ENCODE assay signal across 16 cellular contexts in the genomic region with DNA sequence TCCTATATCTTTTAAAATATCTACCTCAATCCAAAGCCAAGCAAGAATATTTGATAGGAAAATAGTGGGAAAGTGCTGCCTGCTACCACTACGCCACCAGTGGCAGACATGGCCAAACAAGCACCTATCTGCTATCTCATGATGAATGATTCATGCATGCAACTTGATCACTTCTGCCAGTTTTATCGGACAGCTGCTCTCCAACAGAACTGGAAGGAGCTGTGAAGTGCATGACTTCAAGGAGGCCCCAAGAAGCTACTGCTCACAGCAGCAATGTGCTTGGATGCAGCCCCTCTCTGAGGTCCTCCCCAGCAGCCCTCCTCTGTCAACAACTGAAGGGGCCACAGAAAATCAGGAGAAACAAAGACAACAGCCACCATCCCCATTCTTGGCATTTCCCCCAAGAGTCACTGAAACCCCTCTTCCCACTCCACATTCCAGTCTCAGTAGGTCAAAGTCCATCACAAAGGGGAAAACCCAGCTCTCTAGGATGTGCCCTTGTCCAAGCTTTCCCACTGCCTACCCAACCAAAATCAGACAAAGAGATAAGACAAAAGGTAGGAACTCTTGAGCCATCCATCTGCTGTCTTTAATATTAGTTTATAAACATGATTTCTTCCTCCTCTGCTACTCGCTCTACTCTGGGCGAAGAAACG.
DNase-seq lines count a peak whose midpoint lies in the region; ATAC-seq and TF ChIP-seq lines count a peak whose summit lies in the region.
"Had no signal": no experiment of that assay in that cellular context is flagged by ENCODE, and none has a peak within 500 bp of the region (broad histone marks: within the 10 kb centered on the region; RNA-seq: fewer than 3 reads in every experiment).

No MANE protein-coding gene starts in this region.

- H3K27me3 ChIP-seq in iPS-18a (ENCODE audit: control insufficient read depth, insufficient read depth, low read length), result no peaks in the 10 kb centered on the region
- H3K27me3 ChIP-seq in psoas muscle (ENCODE audit: insufficient read depth in 3 of 3, low read length in 2 of 3), result no peaks in the 10 kb centered on the region

- 65 to 86% (median 67%) methylated on average over 5 of the region's 5 CpGs for WGBS in psoas muscle, 3 donors

- in situ Hi-C loops in SK-MEL-5 (cut with HindIII; ENCODE audit: low pct_unique_long_range_greater_than_20kb, low sequenced_read_pairs), result no loop called here

- TF ChIP-seq POLR2A in GM18505 (IDR thresholded peaks at IDR 0.05; ENCODE audit: borderline replicate concordance, extremely low read depth, insufficient read depth, insufficient read length), result no peak

- no peak overlapping the region for H3K27ac Mint-ChIP-seq in activated CD4-positive, alpha-beta memory T cell treated with anti-CD3 and anti-CD28 coated beads, Interleukin-2, amount 10 ng/mL, durations not matched to agents 7 days and 5 days
- H3K27ac Mint-ChIP-seq: B cell, immature natural killer cell had no signal

- ATAC-seq in psoas muscle, result peak; percentile 43 to 59 (median 53)
- no peak for ATAC-seq in GM18505 (IDR thresholded peaks at IDR 0.05; ENCODE audit: unreplicated experiment)
- no peak for ATAC-seq in GM18870 (IDR thresholded peaks at IDR 0.05; ENCODE audit: unreplicated experiment)

- H3K36me3 ChIP-seq in iPS-18a (ENCODE audit: control insufficient read depth, low read depth, low read length) (no peaks in the 10 kb centered on the region), psoas muscle (ENCODE audit: insufficient read depth in 1 of 2, low read depth in 1 of 2) (no peaks in the 10 kb centered on the region)

- H3K27ac ChIP-seq in iPS-18a (ENCODE audit: low read length) (peak overlapping the region; percentile 70), psoas muscle (no peak overlapping the region)
- H3K27ac ChIP-seq: VCaP had no signal

- no peaks in the 10 kb centered on the region for H3K36me3 Mint-ChIP-seq in activated CD4-positive, alpha-beta memory T cell treated with anti-CD3 and anti-CD28 coated beads, Interleukin-2, amount 10 ng/mL, durations not matched to agents 7 days and 5 days (ENCODE audit: low read depth)
- H3K36me3 Mint-ChIP-seq: immature natural killer cell had no signal

- CTCF ChIA-PET in activated CD4-positive, alpha-beta memory T cell treated with anti-CD3 and anti-CD28 coated beads, Interleukin-2, amount 10 ng/mL, durations not matched to agents 7 days and 5 days (lab: Charles Lee), result no interaction called here

- H3K4me1 ChIP-seq in iPS-18a (ENCODE audit: control insufficient read depth, low read depth, low read length) (peaks cover 37% of the 10 kb centered on the region), psoas muscle (peaks cover 22% of the 10 kb centered on the region)

- TF ChIP-seq CTCF in psoas muscle (IDR thresholded peaks at IDR 0.05), result no peak

- no peaks in the 10 kb centered on the region for H3K9me3 ChIP-seq in iPS-18a (ENCODE audit: control insufficient read depth, low read depth, low read length)
- H3K9me3 ChIP-seq in psoas muscle, result no peaks in the 10 kb centered on the region

- peak overlapping the region; percentile 39 for H3K9ac ChIP-seq in iPS-18a (ENCODE audit: low read length)

- peak overlapping the region; percentile 22 for H3K4me3 ChIP-seq in iPS-18a (ENCODE audit: low read length)
- no peak overlapping the region for H3K4me3 ChIP-seq in psoas muscle

- H3K4me1 Mint-ChIP-seq in activated CD4-positive, alpha-beta memory T cell treated with anti-CD3 and anti-CD28 coated beads, Interleukin-2, amount 10 ng/mL, durations not matched to agents 7 days and 5 days, result no peaks in the 10 kb centered on the region
- H3K4me1 Mint-ChIP-seq: B cell, immature natural killer cell had no signal

- peak; percentile 36 for DNase-seq in HT1080 (ENCODE audit: low read depth)
- peak; percentile 2 for DNase-seq in SK-MEL-5 (ENCODE audit: low read depth, low spot score)
- no peak for DNase-seq in psoas muscle
- no peak for DNase-seq in effector CD4-positive, alpha-beta T cell
- no peak for DNase-seq in activated CD4-positive, alpha-beta memory T cell treated with anti-CD3 and anti-CD28 coated beads, Interleukin-2, amount 10 ng/mL, durations not matched to agents 7 days and 5 days
- DNase-seq: activated T-cell treated with anti-CD3 and anti-CD28 coated beads for 4 hours; cortex of kidney; DMS79; immature natural killer cell; MM.1S; NK-92 treated with Interleukin-12 subunit alpha and Interleukin-12 subunit beta, amount 100 ng/mL, for 24 hours had no signal

- intact Hi-C loops in psoas muscle (cut with DNase I), result no loop called here

- no peaks in the 10 kb centered on the region for H3K27me3 Mint-ChIP-seq in activated CD4-positive, alpha-beta memory T cell treated with anti-CD3 and anti-CD28 coated beads, Interleukin-2, amount 10 ng/mL, durations not matched to agents 7 days and 5 days

- POLR2A ChIA-PET in activated CD4-positive, alpha-beta memory T cell treated with anti-CD3 and anti-CD28 coated beads, Interleukin-2, amount 10 ng/mL, durations not matched to agents 7 days and 5 days (lab: Charles Lee), result no interaction called here

- H3K9me3 Mint-ChIP-seq in activated CD4-positive, alpha-beta memory T cell treated with anti-CD3 and anti-CD28 coated beads, Interleukin-2, amount 10 ng/mL, durations not matched to agents 7 days and 5 days, result no peaks in the 10 kb centered on the region
- H3K9me3 Mint-ChIP-seq: immature natural killer cell had no signal

- no peak overlapping the region for H3K4me3 Mint-ChIP-seq in activated CD4-positive, alpha-beta memory T cell treated with anti-CD3 and anti-CD28 coated beads, Interleukin-2, amount 10 ng/mL, durations not matched to agents 7 days and 5 days
- H3K4me3 Mint-ChIP-seq: B cell, immature natural killer cell had no signal

Comparison
In these comparisons a context has a peak if more than half of its experiments do, and no peak if none do; other contexts are left out.
1. DNase-seq: peak in HT1080 (single experiment) and SK-MEL-5 (single experiment); none in psoas muscle (0 of 2), effector CD4-positive, alpha-beta T cell (single experiment) and activated CD4-positive, alpha-beta memory T cell treated with anti-CD3 and anti-CD28 coated beads, Interleukin-2, amount 10 ng/mL, durations not matched to agents 7 days and 5 days (single experiment).
2. ATAC-seq: peak in psoas muscle (4 of 4); none in GM18505 (single experiment) and GM18870 (single experiment).